In genomic region chr13:44142911-44143665, GRCh38 we compare ENCODE assay signal across 8 cellular contexts.
DNase-seq lines count a peak whose midpoint lies in the region; ATAC-seq and TF ChIP-seq lines count a peak whose summit lies in the region.

No MANE protein-coding gene starts in this region.

- CTCF ChIA-PET in HEK293 (lab: Yijun Ruan, JAX), result interaction anchor here (0.6 to 0.8 kb wide), 2 partner anchors 232 to 294 kb away, joined by 3 to 5 read pairs; no protein-coding TSS in a partner anchor
- CTCF ChIA-PET in SK-N-SH (lab: Yijun Ruan, JAX), result no interaction called here

- H3K27me3 ChIP-seq in SK-N-SH (ENCODE audit: insufficient read depth) (no peaks in the 10 kb centered on the region), sigmoid colon (no peaks in the 10 kb centered on the region)

- no peaks in the 10 kb centered on the region for H3F3A ChIP-seq in SK-N-SH (replicated peaks; ENCODE audit: insufficient read depth)

- TF ChIP-seq POLR2A in sigmoid colon (IDR thresholded peaks at IDR 0.05), result no peak

- no peak for DNase-seq in SK-N-SH
- DNase-seq in fibroblast of pulmonary artery (ENCODE audit: low read depth), result peak; percentile 31
- no peak for DNase-seq in sigmoid colon
- no peak for DNase-seq in SHP77 (lab: John Stamatoyannopoulos, UW)
- no peak for DNase-seq in hippocampal formation (lab: John Stamatoyannopoulos, UW)
- DNase-seq in midbrain (lab: John Stamatoyannopoulos, UW), result no peak

- intact Hi-C loops in sigmoid colon (cut with DNase I), result loop anchor here (5.0 to 10.0 kb wide), 5 partner anchors 79 to 294 kb away; partner anchors contain the start of gene SERP2

- H3K9me2 ChIP-seq in SK-N-SH, result no peaks in the 10 kb centered on the region

- 54% methylated on average over 4 of the region's 4 CpGs for WGBS in SK-N-SH (ENCODE audit: low lambda C conversion rate)
- 36 to 72% methylated on average over 4 of the region's 4 CpGs for WGBS in sigmoid colon, 2 donors

- H3K9me3 ChIP-seq in HEK293 (ENCODE audit: control insufficient read depth, insufficient read depth, low read depth, low read length) (no peaks in the 10 kb centered on the region), SK-N-SH (no peaks in the 10 kb centered on the region), sigmoid colon (no peaks in the 10 kb centered on the region)

- H4K20me1 ChIP-seq in SK-N-SH (ENCODE audit: insufficient read depth), result no peaks in the 10 kb centered on the region

- TF ChIP-seq EP300 in SK-N-SH (IDR thresholded peaks at IDR 0.05; ENCODE audit: borderline replicate concordance in 1 of 2, low read depth in 1 of 2, low read length in 1 of 2) (no peak), sigmoid colon (IDR thresholded peaks at IDR 0.05) (no peak)

- H3K27ac ChIP-seq in HEK293 (ENCODE audit: extremely low read depth, low read depth, low read length) (no peak overlapping the region; the same call in 1 of the 2 replicates), SK-N-SH (ENCODE audit: low read depth in 2 of 2, low read length in 1 of 2) (no peak overlapping the region; a peak in 1 of 4 replicates), sigmoid colon (peak overlapping the region in 3 of 4 donors; percentile 84 to 91 (median 88))

- no peak for ATAC-seq in HG03439 (IDR thresholded peaks at IDR 0.05; ENCODE audit: unreplicated experiment)

- H3K4me3 ChIP-seq in HEK293 (ENCODE audit: low read depth, low read length), result no peak overlapping the region
- peak overlapping the region; percentile 61 to 65; a peak in 3 of 4 replicates for H3K4me3 ChIP-seq in SK-N-SH (ENCODE audit: low read depth in 2 of 2, low read length in 1 of 2)
- peak overlapping the region; percentile 62 for H3K4me3 ChIP-seq in fibroblast of pulmonary artery (replicated peaks; ENCODE audit: low read depth, low read length)
- peak overlapping the region in 3 of 4 donors; percentile 50 to 57 (median 55) for H3K4me3 ChIP-seq in sigmoid colon

- H2AFZ ChIP-seq in SK-N-SH (ENCODE audit: low read depth), result peak overlapping the region; percentile 95

- TF ChIP-seq CTCF in HEK293 (tag by site-specific recombination; IDR thresholded peaks at IDR 0.05) (no peak), SK-N-SH (IDR thresholded peaks at IDR 0.05) (no peak), fibroblast of pulmonary artery (IDR thresholded peaks at IDR 0.05; ENCODE audit: low read length, missing control alignments) (no peak), sigmoid colon (IDR thresholded peaks at IDR 0.05) (no peak)

- H3K36me3 ChIP-seq in HEK293 (ENCODE audit: control insufficient read depth in 2 of 2, insufficient read depth in 1 of 2, low read length in 2 of 2), result no peaks in the 10 kb centered on the region
- no peaks in the 10 kb centered on the region for H3K36me3 ChIP-seq in SK-N-SH (replicated peaks in 1 of 2; ENCODE audit: control insufficient read depth in 1 of 2, insufficient read depth in 2 of 2, low read length in 1 of 2)
- H3K36me3 ChIP-seq in sigmoid colon, result no peaks in the 10 kb centered on the region

- POLR2A ChIA-PET in HEK293 (lab: Yijun Ruan, JAX), result no interaction called here
- POLR2A ChIA-PET in SK-N-SH (lab: Yijun Ruan, JAX), result no interaction called here

- no peaks in the 10 kb centered on the region for H3K79me2 ChIP-seq in SK-N-SH (ENCODE audit: insufficient read depth)

- TF ChIP-seq RAD21 in SK-N-SH (IDR thresholded peaks at IDR 0.05; ENCODE audit: low read length), result no peak

- H3K9ac ChIP-seq in SK-N-SH, result 0 out of 2 replicates have a peak overlapping the region, but pooled peaks have one; percentile 54

- H3K4me1 ChIP-seq in HEK293 (ENCODE audit: control insufficient read depth, insufficient read depth, low read length) (peaks cover 9% of the 10 kb centered on the region; the same call in 1 of the 2 replicates), SK-N-SH (ENCODE audit: control insufficient read depth in 1 of 2, insufficient read depth in 2 of 2, low read depth in 1 of 2, low read length in 1 of 2) (peaks cover 0 to 16% of the 10 kb centered on the region in 2 experiments; a peak in 2 of 4 replicates), sigmoid colon (peaks cover 0 to 17% (median 10%) of the 10 kb centered on the region in 4 donors)

- H3K4me2 ChIP-seq in SK-N-SH, result no peak overlapping the region

TF ChIP-seq in HEK293, 187 proteins besides CTCF, POLR2A, EP300 and RAD21 (continues in another document):
- peak; percentile 34; the same call in 1 of the 2 replicates for TF ChIP-seq ZFP37 (tag by site-specific recombination; IDR thresholded peaks at IDR 0.05)
- TF ChIP-seq ZNF473 (tag by site-specific recombination; IDR thresholded peaks at IDR 0.05), result no peak
- no peak for TF ChIP-seq PBX3 (CRISPR knock-in tag; IDR thresholded peaks at IDR 0.05)
- TF ChIP-seq, protein P1, sequence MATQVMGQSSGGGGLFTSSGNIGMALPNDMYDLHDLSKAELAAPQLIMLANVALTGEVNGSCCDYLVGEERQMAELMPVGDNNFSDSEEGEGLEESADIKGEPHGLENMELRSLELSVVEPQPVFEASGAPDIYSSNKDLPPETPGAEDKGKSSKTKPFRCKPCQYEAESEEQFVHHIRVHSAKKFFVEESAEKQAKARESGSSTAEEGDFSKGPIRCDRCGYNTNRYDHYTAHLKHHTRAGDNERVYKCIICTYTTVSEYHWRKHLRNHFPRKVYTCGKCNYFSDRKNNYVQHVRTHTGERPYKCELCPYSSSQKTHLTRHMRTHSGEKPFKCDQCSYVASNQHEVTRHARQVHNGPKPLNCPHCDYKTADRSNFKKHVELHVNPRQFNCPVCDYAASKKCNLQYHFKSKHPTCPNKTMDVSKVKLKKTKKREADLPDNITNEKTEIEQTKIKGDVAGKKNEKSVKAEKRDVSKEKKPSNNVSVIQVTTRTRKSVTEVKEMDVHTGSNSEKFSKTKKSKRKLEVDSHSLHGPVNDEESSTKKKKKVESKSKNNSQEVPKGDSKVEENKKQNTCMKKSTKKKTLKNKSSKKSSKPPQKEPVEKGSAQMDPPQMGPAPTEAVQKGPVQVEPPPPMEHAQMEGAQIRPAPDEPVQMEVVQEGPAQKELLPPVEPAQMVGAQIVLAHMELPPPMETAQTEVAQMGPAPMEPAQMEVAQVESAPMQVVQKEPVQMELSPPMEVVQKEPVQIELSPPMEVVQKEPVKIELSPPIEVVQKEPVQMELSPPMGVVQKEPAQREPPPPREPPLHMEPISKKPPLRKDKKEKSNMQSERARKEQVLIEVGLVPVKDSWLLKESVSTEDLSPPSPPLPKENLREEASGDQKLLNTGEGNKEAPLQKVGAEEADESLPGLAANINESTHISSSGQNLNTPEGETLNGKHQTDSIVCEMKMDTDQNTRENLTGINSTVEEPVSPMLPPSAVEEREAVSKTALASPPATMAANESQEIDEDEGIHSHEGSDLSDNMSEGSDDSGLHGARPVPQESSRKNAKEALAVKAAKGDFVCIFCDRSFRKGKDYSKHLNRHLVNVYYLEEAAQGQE (tag by site-specific recombination; IDR thresholded peaks at IDR 0.05), result no peak
- TF ChIP-seq ZNF501 (tag by site-specific recombination; IDR thresholded peaks at IDR 0.05), result 0 out of 2 replicates have a peak, but pooled peaks have one; percentile 18

TF ChIP-seq in SK-N-SH, 30 proteins besides CTCF, POLR2A, EP300 and RAD21 (continues in another document):
- TF ChIP-seq RCOR1 (IDR thresholded peaks at IDR 0.05; ENCODE audit: low read length) (no peak), IRF3 (IDR thresholded peaks at IDR 0.05; ENCODE audit: low read depth, low read length) (no peak), GATA2 (CRISPR knock-in tag; IDR thresholded peaks at IDR 0.05) (no peak), RFX5 (IDR thresholded peaks at IDR 0.05; ENCODE audit: low read length) (no peak), MXI1 (IDR thresholded peaks at IDR 0.05; ENCODE audit: low read depth, low read length) (no peak), NFIC (IDR thresholded peaks at IDR 0.05; ENCODE audit: borderline replicate concordance) (no peak), RXRA (IDR thresholded peaks at IDR 0.05; ENCODE audit: borderline replicate concordance, low read depth) (no peak), PBX3 (IDR thresholded peaks at IDR 0.05) (no peak), FOXM1 (IDR thresholded peaks at IDR 0.05; ENCODE audit: low read depth) (no peak)
- TF ChIP-seq, protein P2, sequence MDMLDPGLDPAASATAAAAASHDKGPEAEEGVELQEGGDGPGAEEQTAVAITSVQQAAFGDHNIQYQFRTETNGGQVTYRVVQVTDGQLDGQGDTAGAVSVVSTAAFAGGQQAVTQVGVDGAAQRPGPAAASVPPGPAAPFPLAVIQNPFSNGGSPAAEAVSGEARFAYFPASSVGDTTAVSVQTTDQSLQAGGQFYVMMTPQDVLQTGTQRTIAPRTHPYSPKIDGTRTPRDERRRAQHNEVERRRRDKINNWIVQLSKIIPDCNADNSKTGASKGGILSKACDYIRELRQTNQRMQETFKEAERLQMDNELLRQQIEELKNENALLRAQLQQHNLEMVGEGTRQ (IDR thresholded peaks at IDR 0.05; ENCODE audit: borderline replicate concordance, low read depth, low read length), result no peak

Comparison
In these comparisons a context has a peak if more than half of its experiments do, and no peak if none do; other contexts are left out.
1. H3K27ac ChIP-seq: peak in sigmoid colon (3 of 4); none in HEK293 (single experiment) and SK-N-SH (0 of 2).